ENCODE assay signal across 12 cellular contexts in genomic region chr3:45992133-45992729, GRCh38. TPM values are rescaled to one million over a fixed set of nuclear protein-coding genes. Genes with fewer than 3 reads are reported as not detected.
A peak's percentile ranks its signal among the peaks of the same experiment; 100 is the strongest.
DNase-seq lines count a peak whose midpoint lies in the region; ATAC-seq and TF ChIP-seq lines count a peak whose summit lies in the region.
"Had no signal": no experiment of that assay in that cellular context is flagged by ENCODE, and none has a peak within 500 bp of the region (broad histone marks: within the 10 kb centered on the region; RNA-seq: fewer than 3 reads in every experiment).

No MANE protein-coding gene starts in this region.

- peaks cover 2% of the 10 kb centered on the region; the same call in 1 of the 2 replicates for H3K27me3 ChIP-seq in H7 (ENCODE audit: control insufficient read depth, insufficient read depth, low read length)
- no peaks in the 10 kb centered on the region for H3K27me3 ChIP-seq in skeletal muscle tissue (ENCODE audit: control insufficient read depth in 3 of 3, insufficient read depth in 3 of 3, low read length in 3 of 3)
- no peaks in the 10 kb centered on the region for H3K27me3 ChIP-seq in tibial nerve
- H3K27me3 ChIP-seq in trophoblast cell (ENCODE audit: insufficient read depth, low read length) = no peaks in the 10 kb centered on the region

- no peak overlapping the region for H2BK120ac ChIP-seq in trophoblast cell (ENCODE audit: insufficient read depth, low read length, poor library complexity)

- peak overlapping the region; percentile 84 to 85 for H3K27ac Mint-ChIP-seq in T-cell

- H3K36me3 Mint-ChIP-seq in T-cell = peaks cover 26% of the 10 kb centered on the region

- H3K4ac ChIP-seq in trophoblast cell (ENCODE audit: low read depth, low read length) = no peak overlapping the region

- H3K18ac ChIP-seq in trophoblast cell (ENCODE audit: low read length) = no peak overlapping the region

- H3K9me3 Mint-ChIP-seq in T-cell = no peaks in the 10 kb centered on the region

- peaks cover 57 to 80% (median 80%) of the 10 kb centered on the region in 3 donors for H3K4me1 Mint-ChIP-seq in T-cell

- H3K9ac ChIP-seq in skeletal muscle tissue (ENCODE audit: low read depth in 1 of 3, low read length in 3 of 3) (peak overlapping the region; percentile 58 to 84 (median 78)), trophoblast cell (ENCODE audit: low read length) (no peak overlapping the region)

- peaks cover 5% of the 10 kb centered on the region for H3K79me2 ChIP-seq in trophoblast cell (ENCODE audit: control insufficient read depth, insufficient read depth, low read length, poor library complexity)

- no peak overlapping the region for H3K14ac ChIP-seq in trophoblast cell (ENCODE audit: low read length)

- no peak overlapping the region for H4K12ac ChIP-seq in trophoblast cell (ENCODE audit: low read depth, low read length)

- POLR2A ChIA-PET in T-cell (lab: Charles Lee) = no interaction called here

- no peak overlapping the region for H2AFZ ChIP-seq in trophoblast cell (ENCODE audit: insufficient read depth, low read length, poor library complexity)

- no peak for TF ChIP-seq CTCF in tibial nerve (IDR thresholded peaks at IDR 0.05)

- H2BK5ac ChIP-seq in trophoblast cell (ENCODE audit: low read depth, low read length, poor library complexity) = no peak overlapping the region

- H3K4me3 ChIP-seq in H7 (ENCODE audit: insufficient read depth, low read depth, low read length) (no peak overlapping the region), skeletal muscle tissue (ENCODE audit: low read length in 3 of 3) (peak overlapping the region; percentile 38 to 58 (median 52)), tibial nerve (no peak overlapping the region), trophoblast cell (ENCODE audit: low read depth, low read length) (no peak overlapping the region)

- WGBS in tibial nerve, 2 donors = 70 to 78% methylated on average over 2 of the region's 2 CpGs
- no CpG with 5 or more reads among the region's 2 CpGs for WGBS in trophoblast cell (ENCODE audit: extremely low coverage, insufficient coverage, insufficient read length)

- H3K4me3 Mint-ChIP-seq in T-cell = peak overlapping the region in 1 of 3 donors; percentile 82

- no peak overlapping the region for H3K23ac ChIP-seq in trophoblast cell (ENCODE audit: low read length)

- H3K9me3 ChIP-seq in skeletal muscle tissue (ENCODE audit: control insufficient read depth in 3 of 3, low read length in 3 of 3) (no peaks in the 10 kb centered on the region), tibial nerve (no peaks in the 10 kb centered on the region), trophoblast cell (ENCODE audit: insufficient read depth, low read depth, low read length) (peaks cover 2% of the 10 kb centered on the region)

- intact Hi-C loops in Right ventricle myocardium superior (cut with DNase I) = no loop called here

- TF ChIP-seq POLR2A in tibial nerve (IDR thresholded peaks at IDR 0.05) = no peak

- DNase-seq in H7 (peak; percentile 61), T-cell (no peak), Right ventricle myocardium superior (peak; percentile 49), NCI-H187 treated with DMSO at 0.1 percent for 48 hours (lab: John Stamatoyannopoulos, UW) (no peak), tibial nerve (ENCODE audit: low spot score in 2 of 2) (no peak), trophoblast cell (no peak)
- DNase-seq: activated CD8-positive, alpha-beta memory T cell treated with anti-CD3 and anti-CD28 coated beads for 24 hours; anterior cingulate cortex; left cardiac atrium; SHP77 treated with DMSO at 0.1 percent for 48 hours had no signal

- no peaks in the 10 kb centered on the region for H3K27me3 Mint-ChIP-seq in T-cell

- no peak overlapping the region for H3K4me2 ChIP-seq in trophoblast cell (ENCODE audit: low read length)

- no peak for ATAC-seq in T-cell (replicated peaks in 1 of 4)
- ATAC-seq in Right ventricle myocardium superior (ENCODE audit: poor library complexity) = peak; percentile 47
- ATAC-seq in GM21515 (IDR thresholded peaks at IDR 0.05; ENCODE audit: unreplicated experiment) = no peak

- H3K27ac ChIP-seq in skeletal muscle tissue (ENCODE audit: low read depth, low read length) (peak overlapping the region; percentile 99), tibial nerve (no peak overlapping the region), trophoblast cell (ENCODE audit: low read depth, low read length) (no peak overlapping the region)

- no peak overlapping the region for H4K91ac ChIP-seq in trophoblast cell (ENCODE audit: low read depth, low read length)

- TF ChIP-seq EP300 in tibial nerve (IDR thresholded peaks at IDR 0.05) = peak in 1 of 2 donors; percentile 36

- H3K36me3 ChIP-seq in H7 (replicated peaks; ENCODE audit: control insufficient read depth, insufficient read depth, low read length) = no peaks in the 10 kb centered on the region
- peaks cover 0 to 2% (median 0%) of the 10 kb centered on the region in 3 donors for H3K36me3 ChIP-seq in skeletal muscle tissue (ENCODE audit: control insufficient read depth in 3 of 3, insufficient read depth in 3 of 3, low read length in 3 of 3)
- no peaks in the 10 kb centered on the region for H3K36me3 ChIP-seq in tibial nerve
- H3K36me3 ChIP-seq in trophoblast cell (ENCODE audit: control insufficient read depth in 1 of 2, insufficient read depth in 2 of 2, low read length in 2 of 2) = no peaks in the 10 kb centered on the region

- H2BK12ac ChIP-seq in trophoblast cell (ENCODE audit: low read length) = no peak overlapping the region

- peaks cover 72 to 84% (median 75%) of the 10 kb centered on the region in 3 donors for H3K4me1 ChIP-seq in skeletal muscle tissue (ENCODE audit: control insufficient read depth in 3 of 3, insufficient read depth in 3 of 3, low read length in 3 of 3)
- peaks cover 4 to 62% (median 53%) of the 10 kb centered on the region in 4 donors for H3K4me1 ChIP-seq in tibial nerve
- H3K4me1 ChIP-seq in trophoblast cell (ENCODE audit: control insufficient read depth in 1 of 2, insufficient read depth in 2 of 2, low read length in 2 of 2) = peaks cover 0 to 12% of the 10 kb centered on the region in 2 experiments

- no peak overlapping the region for H4K8ac ChIP-seq in trophoblast cell (ENCODE audit: low read depth, low read length)

- peaks cover 10% of the 10 kb centered on the region for H3K79me1 ChIP-seq in trophoblast cell (ENCODE audit: low read length)

- CTCF ChIA-PET in T-cell (lab: Charles Lee) = interaction anchor here in 1 of 2 donors (0.7 kb wide), 1 partner anchor 87 kb away, joined by 3 read pairs; no protein-coding TSS in a partner anchor

- no peak overlapping the region for H2AK5ac ChIP-seq in trophoblast cell (ENCODE audit: low read length)

RNA-seq across cellular contexts. Expression of gene FYCO1, which starts 3.4 kb away (rescaled TPM):
- total RNA-seq in H7 (2014; rRNA removed; shearing (Covaris generic)) = 4.9 and 7.5 TPM in 2 replicates
- total RNA-seq in T-cell (10 to 100 TPM; 24.6 to 46.3 (median 35.0) TPM), Right ventricle myocardium superior (120 TPM), skeletal muscle tissue (16.7 TPM), tibial nerve (10 to 100 TPM; 61.7 to 85.2 (median 67.9) TPM)
- polyA plus RNA-seq in trophoblast cell (2013) = 8.1 and 8.2 TPM in 2 replicates

RNA-seq across cellular contexts. Expression of gene XCR1, which starts 35.1 kb away (rescaled TPM):
- total RNA-seq in H7 (2014; rRNA removed; shearing (Covaris generic)) = not detected in 2 replicates
- total RNA-seq in T-cell = under 1 TPM in 2 of 5 donors, not detected in 3; 0.08 to 0.28 TPM
- not detected for total RNA-seq in Right ventricle myocardium superior
- not detected for total RNA-seq in skeletal muscle tissue
- not detected for total RNA-seq in tibial nerve
- 27.3 and 34.3 TPM in 2 replicates for polyA plus RNA-seq in trophoblast cell (2013)

RNA-seq across cellular contexts. Expression of gene CXCR6, which starts 49.0 kb away (rescaled TPM):
- total RNA-seq in H7 (2014; rRNA removed; shearing (Covaris generic)) = not detected in 2 replicates
- total RNA-seq in T-cell (10 to 100 TPM in 1 of 5 donors, 1 to 10 TPM in 4; 2.0 to 14.7 (median 3.7) TPM), Right ventricle myocardium superior (0.22 TPM), skeletal muscle tissue (not detected), tibial nerve (1 to 10 TPM in 2 of 4 donors, under 1 TPM in 1, not detected in 1; 0.87 to 2.7 (median 2.1) TPM)
- 7.7 and 8.8 TPM in 2 replicates for polyA plus RNA-seq in trophoblast cell (2013)

Comparison
In these comparisons a context has a peak if more than half of its experiments do, and no peak if none do; other contexts are left out.
1. DNase-seq: peak in H7 (single experiment) and Right ventricle myocardium superior (single experiment); none in T-cell (0 of 34), NCI-H187 treated with DMSO at 0.1 percent for 48 hours (single experiment), tibial nerve (0 of 2) and trophoblast cell (0 of 2).
2. H3K4me3 ChIP-seq: peak in skeletal muscle tissue (3 of 3); none in H7 (single experiment), tibial nerve (0 of 4) and trophoblast cell (single experiment).